In the genomic region with DNA sequence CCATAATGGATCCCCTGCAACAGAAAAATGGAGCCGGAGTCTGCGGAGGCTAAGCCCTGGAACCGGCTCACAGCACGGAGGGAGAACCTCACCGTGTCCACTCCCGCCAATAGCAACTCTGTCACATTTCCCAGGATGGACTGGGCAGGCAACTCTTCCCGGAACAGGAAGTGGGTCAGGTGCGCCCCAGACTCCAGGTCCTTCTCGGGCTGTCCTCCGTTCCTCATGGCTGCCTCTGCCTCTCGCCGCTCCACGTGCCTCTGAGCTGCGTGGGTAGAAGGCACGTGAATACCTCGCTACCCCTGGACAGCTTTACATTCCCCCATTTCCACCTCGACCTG, we compare ENCODE assay signal across 8 cellular contexts. TPM values are rescaled to one million over a fixed set of nuclear protein-coding genes. Genes with fewer than 3 reads are reported as not detected.
A peak's percentile ranks its signal among the peaks of the same experiment; 100 is the strongest.
DNase-seq lines count a peak whose midpoint lies in the region; ATAC-seq, FAIRE-seq and TF ChIP-seq lines count a peak whose summit lies in the region.

No MANE protein-coding gene starts in this region.

- H3K4me3 ChIP-seq in HUES64 (ENCODE audit: low read length): peak overlapping the region; percentile 56
- H3K4me3 ChIP-seq in choroid plexus epithelial cell (ENCODE audit: low read depth, low read length): peak overlapping the region; percentile 42
- H3K4me3 ChIP-seq in neutrophil (ENCODE audit: low read depth in 1 of 2, low read length in 1 of 2): peak overlapping the region; percentile 26 to 47

- TF ChIP-seq CTCF in choroid plexus epithelial cell (conservative IDR thresholded peaks at IDR 0.05; ENCODE audit: low read depth, low read length) (no peak), neutrophil (IDR thresholded peaks at IDR 0.05) (no peak)

- peak overlapping the region; percentile 11 for H3K9ac ChIP-seq in HUES64 (ENCODE audit: low read depth, low read length)

- H3K4me1 ChIP-seq in HUES64 (ENCODE audit: insufficient read depth, low read length) (peaks cover 9% of the 10 kb centered on the region), neutrophil (ENCODE audit: control insufficient read depth in 1 of 2, insufficient read depth in 1 of 2, low read depth in 1 of 2, low read length in 1 of 2) (peaks cover 27 to 28% of the 10 kb centered on the region in 2 experiments)

- H3K27ac ChIP-seq in HUES64 (ENCODE audit: low read depth, low read length) (no peak overlapping the region), neutrophil (no peak overlapping the region)

- peaks cover 19% of the 10 kb centered on the region for H3K36me3 ChIP-seq in HUES64 (ENCODE audit: insufficient read depth, low read length)
- H3K36me3 ChIP-seq in neutrophil: no peaks in the 10 kb centered on the region

- no peak for FAIRE-seq in RCC 7860 (lab: Jason Lieb, UNC)

- 23% methylated on average over 17 of the region's 17 CpGs for WGBS in HUES64

- DNase-seq in choroid plexus epithelial cell (ENCODE audit: low read depth): no peak
- DNase-seq in RCC 7860 (ENCODE audit: low spot score): no peak
- DNase-seq in posterior cingulate gyrus: no peak

- H3K27me3 ChIP-seq in HUES64 (ENCODE audit: insufficient read depth, low read length): peaks cover 59% of the 10 kb centered on the region
- H3K27me3 ChIP-seq in neutrophil: peaks cover 73% of the 10 kb centered on the region

- peak; percentile 5 for ATAC-seq in GM18502 (IDR thresholded peaks at IDR 0.05; ENCODE audit: poor library complexity, unreplicated experiment)
- ATAC-seq in HG02884 (IDR thresholded peaks at IDR 0.05; ENCODE audit: unreplicated experiment): no peak
- ATAC-seq in GM19467 (IDR thresholded peaks at IDR 0.05; ENCODE audit: unreplicated experiment): no peak

- intact Hi-C loops in posterior cingulate gyrus (cut with DNase I): no loop called here

- H3K9me3 ChIP-seq in HUES64 (ENCODE audit: insufficient read depth, low read depth, low read length) (no peaks in the 10 kb centered on the region), neutrophil (no peaks in the 10 kb centered on the region)

RNA-seq across cellular contexts. Expression of a gene that starts 2.2 kb away (rescaled TPM):
- 0.95 TPM for polyA plus RNA-seq in HUES64 (2013, experiment 1 of 2)
- polyA plus RNA-seq in HUES64 (2013, experiment 2 of 2): 1.2 TPM

RNA-seq across cellular contexts. Expression of a gene that starts 7.3 kb away (rescaled TPM):
- polyA plus RNA-seq in HUES64 (2013, experiment 1 of 2): 42.8 TPM
- polyA plus RNA-seq in HUES64 (2013, experiment 2 of 2): 36.9 TPM

RNA-seq across cellular contexts. Expression of a gene that starts 7.8 kb away (rescaled TPM):
- 1.4 TPM for polyA plus RNA-seq in HUES64 (2013, experiment 1 of 2)
- polyA plus RNA-seq in HUES64 (2013, experiment 2 of 2): 3.7 TPM

RNA-seq across cellular contexts. Expression of a gene that starts 9.7 kb away (rescaled TPM):
- 3.7 TPM for polyA plus RNA-seq in HUES64 (2013, experiment 1 of 2)
- 4.6 TPM for polyA plus RNA-seq in HUES64 (2013, experiment 2 of 2)

RNA-seq across cellular contexts. Expression of a gene that starts 12.5 kb away (rescaled TPM):
- 171 TPM for polyA plus RNA-seq in HUES64 (2013, experiment 1 of 2)
- 146 TPM for polyA plus RNA-seq in HUES64 (2013, experiment 2 of 2)
